8 cellular contexts compared by ENCODE assay signal in the genomic region with DNA sequence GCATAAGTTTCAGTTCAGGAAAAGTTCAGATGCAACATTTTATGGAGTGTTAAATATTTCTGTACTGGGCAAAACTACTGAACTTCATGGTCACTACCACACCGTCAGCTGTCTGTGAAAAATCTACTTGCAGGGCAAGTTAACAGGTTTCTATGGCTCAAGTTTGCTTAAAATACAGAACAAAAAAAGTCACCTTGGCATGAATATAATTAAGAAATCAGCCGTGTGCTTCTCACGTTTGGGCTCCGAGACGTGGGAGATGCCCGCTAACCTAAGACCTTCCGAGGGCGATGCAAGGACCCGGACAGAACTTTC. TPM values are rescaled to one million over a fixed set of nuclear protein-coding genes. Genes with fewer than 3 reads are reported as not detected.
DNase-seq lines count a peak whose midpoint lies in the region; ATAC-seq, FAIRE-seq and TF ChIP-seq lines count a peak whose summit lies in the region.

No MANE protein-coding gene starts in this region.

- H3K9me3 Mint-ChIP-seq in Caco-2 (ENCODE audit: unreplicated experiment) (no peaks in the 10 kb centered on the region), brain (no peaks in the 10 kb centered on the region)

- H3K4me1 Mint-ChIP-seq in Caco-2 (ENCODE audit: low read depth, unreplicated experiment), result peaks cover 27% of the 10 kb centered on the region
- H3K4me1 Mint-ChIP-seq in brain, result peaks cover 63% of the 10 kb centered on the region

- DNase-seq in Caco-2 (no peak), GM19238 (ENCODE audit: insufficient read length, low spot score) (no peak), GM12891 (ENCODE audit: insufficient read length, low spot score) (no peak), cortex of kidney (lab: John Stamatoyannopoulos, UW) (no peak)

- no peak overlapping the region for H3K27ac ChIP-seq in mesodermal cell (ENCODE audit: low read depth, low read length, severe bottlenecking)

- no peaks in the 10 kb centered on the region for H3K27me3 ChIP-seq in Caco-2 (replicated peaks; ENCODE audit: control insufficient read depth, insufficient read depth, low read length)

- H3K9me3 ChIP-seq in Caco-2, result no peaks in the 10 kb centered on the region
- no peaks in the 10 kb centered on the region for H3K9me3 ChIP-seq in mesodermal cell (ENCODE audit: control insufficient read depth, low read length)

- TF ChIP-seq CTCF in Caco-2 (IDR thresholded peaks at IDR 0.05; ENCODE audit: insufficient read depth in 1 of 2, low read depth in 1 of 2, low read length in 1 of 2, severe bottlenecking in 1 of 2, unreplicated experiment in 1 of 2), result no peak
- no peak for TF ChIP-seq CTCF in brain (conservative IDR thresholded peaks at IDR 0.05)

- no peaks in the 10 kb centered on the region for H3K27me3 Mint-ChIP-seq in Caco-2 (ENCODE audit: insufficient read depth, unreplicated experiment)
- no peaks in the 10 kb centered on the region for H3K27me3 Mint-ChIP-seq in brain

- H3K27ac Mint-ChIP-seq in Caco-2 (ENCODE audit: unreplicated experiment) (peak overlapping the region; percentile 50), brain (peak overlapping the region; percentile 33 to 95 (median 92))

- no peak for FAIRE-seq in GM12891 (lab: Jason Lieb, UNC)

- H3K36me3 Mint-ChIP-seq in Caco-2 (ENCODE audit: insufficient read depth, unreplicated experiment) (peaks cover 9% of the 10 kb centered on the region), brain (no peaks in the 10 kb centered on the region)

- no peak for TF ChIP-seq POLR2A in GM12891 (IDR thresholded peaks at IDR 0.05; ENCODE audit: low read depth, low read length)

- POLR2A ChIA-PET in Caco-2 (lab: Charles Lee), result no interaction called here

- peak overlapping the region; percentile 83 for H3K4me3 Mint-ChIP-seq in Caco-2 (ENCODE audit: unreplicated experiment)
- peak overlapping the region; percentile 88 to 95 (median 92) for H3K4me3 Mint-ChIP-seq in brain

- BruUV-seq in Caco-2 (replicated peaks; lab: Mats Ljungman, UMichigan), result no TSS peak

- intact Hi-C loops in Caco-2 (cut with micrococcal nuclease; ENCODE audit: unreplicated experiment), result no loop called here

- 2 to 3% methylated on average over 8 to 9 of the region's 9 CpGs for WGBS in mesodermal cell (ENCODE audit: insufficient coverage in 2 of 2), 2 experiments

- no peaks in the 10 kb centered on the region for H3K36me3 ChIP-seq in Caco-2 (ENCODE audit: control insufficient read depth, insufficient read depth, low read length)
- no peaks in the 10 kb centered on the region for H3K36me3 ChIP-seq in mesodermal cell (ENCODE audit: control insufficient read depth, insufficient read depth, low read length)

- CTCF ChIA-PET in Caco-2 (lab: Charles Lee), result no interaction called here

- peak; percentile 2 for ATAC-seq in HG03354 (IDR thresholded peaks at IDR 0.05; ENCODE audit: poor library complexity, severe bottlenecking, unreplicated experiment)
- no peak for ATAC-seq in HG03457 (IDR thresholded peaks at IDR 0.05; ENCODE audit: unreplicated experiment)

- H3K4me3 ChIP-seq in Caco-2 (ENCODE audit: low read depth, low read length), result peak overlapping the region; percentile 86
- H3K4me3 ChIP-seq in mesodermal cell (ENCODE audit: extremely low read depth, insufficient read depth, low read length, poor library complexity, severe bottlenecking), result peak overlapping the region; percentile 85

- peaks cover 25% of the 10 kb centered on the region for H3K4me1 ChIP-seq in Caco-2
- peaks cover 11% of the 10 kb centered on the region for H3K4me1 ChIP-seq in mesodermal cell (ENCODE audit: control insufficient read depth, insufficient read depth, low read length, poor library complexity, severe bottlenecking)

TF ChIP-seq in GM12891, 5 proteins besides CTCF, POLR2A, EP300 and RAD21:
- no peak for TF ChIP-seq POU2F2 (IDR thresholded peaks at IDR 0.05; ENCODE audit: low read depth, low read length)
- no peak for TF ChIP-seq TAF1 (IDR thresholded peaks at IDR 0.05; ENCODE audit: low read depth, low read length)
- no peak for TF ChIP-seq POLR2AphosphoS5 (IDR thresholded peaks at IDR 0.05; ENCODE audit: low read depth, low read length)
- no peak for TF ChIP-seq SPI1 (IDR thresholded peaks at IDR 0.05; ENCODE audit: low read depth, low read length)
- TF ChIP-seq PAX5 (IDR thresholded peaks at IDR 0.05; ENCODE audit: insufficient read depth, low read length, severe bottlenecking), result no peak
TF ChIP-seq in GM12891: peak in this region for 0.

RNA-seq across cellular contexts. Expression of a gene that starts 0.6 kb away (rescaled TPM):
- total RNA-seq in Caco-2 (2022), result 23.7 and 24.9 TPM in 2 replicates
- polyA plus RNA-seq in brain (ENCODE audit: insufficient read depth, low read depth, low replicate concordance), result 36.0 TPM
- polyA plus RNA-seq in mesodermal cell (2013, experiment 1 of 2), result 12.3 TPM
- polyA plus RNA-seq in mesodermal cell (2013, experiment 2 of 2), result 19.1 TPM
- 4.4 TPM for polyA plus RNA-seq in GM12891 (2012; ENCODE audit: low read depth, missing spikeins)
